In genomic region chr12:109995703-109996482, GRCh38 we compare ENCODE assay signal across 1 cellular context.
TF ChIP-seq lines count a peak whose summit lies in the region.

GIT2 (minus strand) TSS chr12:109996368; CDS start chr12:109996224, 144 bp downstream.

TF ChIP-seq in K562, 482 proteins besides CTCF, POLR2A, EP300 and RAD21 (continued from another document and continues in another):
- TF ChIP-seq HSF4 (CRISPR knock-in tag; IDR thresholded peaks at IDR 0.05; ENCODE audit: borderline replicate concordance) (no peak), TAL1 (IDR thresholded peaks at IDR 0.05) (no peak), PHF21A (IDR thresholded peaks at IDR 0.05; ENCODE audit: borderline replicate concordance, low read depth) (no peak), HMGN3 (IDR thresholded peaks at IDR 0.05; ENCODE audit: borderline replicate concordance, extremely low read depth, insufficient read length, low read depth, low read length) (peak; percentile 69), ZKSCAN3 (CRISPR knock-in tag; IDR thresholded peaks at IDR 0.05) (no peak), MIER1 (IDR thresholded peaks at IDR 0.05; ENCODE audit: low read depth) (no peak), CSDE1 (IDR thresholded peaks at IDR 0.05) (no peak), FOS (IDR thresholded peaks at IDR 0.05; ENCODE audit: extremely low read depth, insufficient read length) (no peak), SIX5 (IDR thresholded peaks at IDR 0.05; ENCODE audit: borderline replicate concordance in 1 of 2, insufficient read depth in 1 of 2, low read depth in 1 of 2, low read length in 2 of 2) (peak; percentile 33 to 47; a peak in 2 of 4 replicates), RBBP5 (IDR thresholded peaks at IDR 0.05; ENCODE audit: borderline replicate concordance, insufficient read depth, low read length, poor library complexity, severe bottlenecking) (peak; percentile 90), ZEB2 (IDR thresholded peaks at IDR 0.05) (no peak), SRSF3 (IDR thresholded peaks at IDR 0.05; ENCODE audit: insufficient read depth, low read length) (no peak), EWSR1 (IDR thresholded peaks at IDR 0.05; ENCODE audit: borderline replicate concordance, low read depth, partially characterized antibody) (no peak), ZNF436 (CRISPR knock-in tag; IDR thresholded peaks at IDR 0.05) (no peak), KAT2B (IDR thresholded peaks at IDR 0.05; ENCODE audit: low read depth, low read length) (no peak), CEBPG (CRISPR knock-in tag; IDR thresholded peaks at IDR 0.05) (no peak), CEBPG (tag; conservative IDR thresholded peaks at IDR 0.05 in 1 of 2, IDR thresholded peaks at IDR 0.05 in 1 of 2) (0 out of 4 replicates have a peak, but pooled peaks of 1 of the 2 experiments have one; percentile 18), SUPT5H (IDR thresholded peaks at IDR 0.05) (peak; percentile 77), ZFP36 (IDR thresholded peaks at IDR 0.05; ENCODE audit: low read depth, low read length, partially characterized antibody) (no peak), ZBTB5 (IDR thresholded peaks at IDR 0.05) (no peak), ZNF280A (IDR thresholded peaks at IDR 0.05; ENCODE audit: low read depth, partially characterized antibody) (no peak), CREB3 (tag; conservative IDR thresholded peaks at IDR 0.05; ENCODE audit: low read depth) (no peak), CHCHD3 (CRISPR knock-in tag; IDR thresholded peaks at IDR 0.05) (no peak), RFX7 (CRISPR knock-in tag; IDR thresholded peaks at IDR 0.05) (no peak), GABPB1 (CRISPR knock-in tag; IDR thresholded peaks at IDR 0.05) (peak; percentile 92), SETDB1 (IDR thresholded peaks at IDR 0.05; ENCODE audit: low read length) (no peak), ZNF12 (CRISPR knock-in tag; IDR thresholded peaks at IDR 0.05) (0 out of 2 replicates have a peak, but pooled peaks have one; percentile 62), SMARCC2 (IDR thresholded peaks at IDR 0.05; ENCODE audit: low read depth) (no peak), TRIM25 (IDR thresholded peaks at IDR 0.05; ENCODE audit: borderline replicate concordance) (no peak), FIP1L1 (IDR thresholded peaks at IDR 0.05; ENCODE audit: low read depth, low read length, poor library complexity, severe bottlenecking) (peak; percentile 50), ZNF23 (CRISPR knock-in tag; IDR thresholded peaks at IDR 0.05) (no peak), ZNF830 (CRISPR knock-in tag; IDR thresholded peaks at IDR 0.05) (no peak), PTTG1 (tag; IDR thresholded peaks at IDR 0.05; ENCODE audit: low read depth) (no peak), ZC3H8 (IDR thresholded peaks at IDR 0.05) (no peak), ZFPM2 (CRISPR knock-in tag; IDR thresholded peaks at IDR 0.05) (no peak), ZNF253 (CRISPR knock-in tag; conservative IDR thresholded peaks at IDR 0.05) (no peak), NCOA1 (IDR thresholded peaks at IDR 0.05; ENCODE audit: low read depth) (peak; percentile 36; the same call in 1 of the 2 replicates), ETV5 (CRISPR knock-in tag; IDR thresholded peaks at IDR 0.05; ENCODE audit: low read depth) (peak; percentile 93), HNRNPL (IDR thresholded peaks at IDR 0.05; ENCODE audit: low read depth, low read length) (peak; percentile 64; the same call in 1 of the 2 replicates), POLR3A (IDR thresholded peaks at IDR 0.05; ENCODE audit: borderline replicate concordance, extremely low read depth, insufficient read depth, insufficient read length) (no peak), FOSL1 (tag; conservative IDR thresholded peaks at IDR 0.05) (no peak), TAF9B (IDR thresholded peaks at IDR 0.05; ENCODE audit: partially characterized antibody) (no peak), HIVEP1 (CRISPR knock-in tag; IDR thresholded peaks at IDR 0.05) (no peak), RUNX1 (IDR thresholded peaks at IDR 0.05; ENCODE audit: low read depth) (no peak), BMI1 (IDR thresholded peaks at IDR 0.05; ENCODE audit: low read length) (no peak), ZNF75A (CRISPR knock-in tag; IDR thresholded peaks at IDR 0.05) (no peak), PRDM10 (IDR thresholded peaks at IDR 0.05; ENCODE audit: partially characterized antibody) (peak; percentile 94), RBM22 (IDR thresholded peaks at IDR 0.05; ENCODE audit: low read depth, low read length, poor library complexity, severe bottlenecking) (no peak)
- TF ChIP-seq, protein P1, sequence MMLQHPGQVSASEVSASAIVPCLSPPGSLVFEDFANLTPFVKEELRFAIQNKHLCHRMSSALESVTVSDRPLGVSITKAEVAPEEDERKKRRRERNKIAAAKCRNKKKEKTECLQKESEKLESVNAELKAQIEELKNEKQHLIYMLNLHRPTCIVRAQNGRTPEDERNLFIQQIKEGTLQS (IDR thresholded peaks at IDR 0.05) = no peak
- TF ChIP-seq, protein P1 (CRISPR knock-in tag; conservative IDR thresholded peaks at IDR 0.05) = no peak
- TF ChIP-seq, protein P2, sequence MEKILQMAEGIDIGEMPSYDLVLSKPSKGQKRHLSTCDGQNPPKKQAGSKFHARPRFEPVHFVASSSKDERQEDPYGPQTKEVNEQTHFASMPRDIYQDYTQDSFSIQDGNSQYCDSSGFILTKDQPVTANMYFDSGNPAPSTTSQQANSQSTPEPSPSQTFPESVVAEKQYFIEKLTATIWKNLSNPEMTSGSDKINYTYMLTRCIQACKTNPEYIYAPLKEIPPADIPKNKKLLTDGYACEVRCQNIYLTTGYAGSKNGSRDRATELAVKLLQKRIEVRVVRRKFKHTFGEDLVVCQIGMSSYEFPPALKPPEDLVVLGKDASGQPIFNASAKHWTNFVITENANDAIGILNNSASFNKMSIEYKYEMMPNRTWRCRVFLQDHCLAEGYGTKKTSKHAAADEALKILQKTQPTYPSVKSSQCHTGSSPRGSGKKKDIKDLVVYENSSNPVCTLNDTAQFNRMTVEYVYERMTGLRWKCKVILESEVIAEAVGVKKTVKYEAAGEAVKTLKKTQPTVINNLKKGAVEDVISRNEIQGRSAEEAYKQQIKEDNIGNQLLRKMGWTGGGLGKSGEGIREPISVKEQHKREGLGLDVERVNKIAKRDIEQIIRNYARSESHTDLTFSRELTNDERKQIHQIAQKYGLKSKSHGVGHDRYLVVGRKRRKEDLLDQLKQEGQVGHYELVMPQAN (IDR thresholded peaks at IDR 0.05; ENCODE audit: borderline replicate concordance) = peak; percentile 69
- TF ChIP-seq, protein P3, sequence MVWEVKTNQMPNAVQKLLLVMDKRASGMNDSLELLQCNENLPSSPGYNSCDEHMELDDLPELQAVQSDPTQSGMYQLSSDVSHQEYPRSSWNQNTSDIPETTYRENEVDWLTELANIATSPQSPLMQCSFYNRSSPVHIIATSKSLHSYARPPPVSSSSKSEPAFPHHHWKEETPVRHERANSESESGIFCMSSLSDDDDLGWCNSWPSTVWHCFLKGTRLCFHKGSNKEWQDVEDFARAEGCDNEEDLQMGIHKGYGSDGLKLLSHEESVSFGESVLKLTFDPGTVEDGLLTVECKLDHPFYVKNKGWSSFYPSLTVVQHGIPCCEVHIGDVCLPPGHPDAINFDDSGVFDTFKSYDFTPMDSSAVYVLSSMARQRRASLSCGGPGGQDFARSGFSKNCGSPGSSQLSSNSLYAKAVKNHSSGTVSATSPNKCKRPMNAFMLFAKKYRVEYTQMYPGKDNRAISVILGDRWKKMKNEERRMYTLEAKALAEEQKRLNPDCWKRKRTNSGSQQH (CRISPR knock-in tag; IDR thresholded peaks at IDR 0.05) = no peak
- TF ChIP-seq, protein P4, sequence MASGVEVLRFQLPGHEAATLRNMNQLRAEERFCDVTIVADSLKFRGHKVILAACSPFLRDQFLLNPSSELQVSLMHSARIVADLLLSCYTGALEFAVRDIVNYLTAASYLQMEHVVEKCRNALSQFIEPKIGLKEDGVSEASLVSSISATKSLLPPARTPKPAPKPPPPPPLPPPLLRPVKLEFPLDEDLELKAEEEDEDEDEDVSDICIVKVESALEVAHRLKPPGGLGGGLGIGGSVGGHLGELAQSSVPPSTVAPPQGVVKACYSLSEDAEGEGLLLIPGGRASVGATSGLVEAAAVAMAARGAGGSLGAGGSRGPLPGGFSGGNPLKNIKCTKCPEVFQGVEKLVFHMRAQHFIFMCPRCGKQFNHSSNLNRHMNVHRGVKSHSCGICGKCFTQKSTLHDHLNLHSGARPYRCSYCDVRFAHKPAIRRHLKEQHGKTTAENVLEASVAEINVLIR (CRISPR knock-in tag; IDR thresholded peaks at IDR 0.05) = no peak
